In the genomic region with DNA sequence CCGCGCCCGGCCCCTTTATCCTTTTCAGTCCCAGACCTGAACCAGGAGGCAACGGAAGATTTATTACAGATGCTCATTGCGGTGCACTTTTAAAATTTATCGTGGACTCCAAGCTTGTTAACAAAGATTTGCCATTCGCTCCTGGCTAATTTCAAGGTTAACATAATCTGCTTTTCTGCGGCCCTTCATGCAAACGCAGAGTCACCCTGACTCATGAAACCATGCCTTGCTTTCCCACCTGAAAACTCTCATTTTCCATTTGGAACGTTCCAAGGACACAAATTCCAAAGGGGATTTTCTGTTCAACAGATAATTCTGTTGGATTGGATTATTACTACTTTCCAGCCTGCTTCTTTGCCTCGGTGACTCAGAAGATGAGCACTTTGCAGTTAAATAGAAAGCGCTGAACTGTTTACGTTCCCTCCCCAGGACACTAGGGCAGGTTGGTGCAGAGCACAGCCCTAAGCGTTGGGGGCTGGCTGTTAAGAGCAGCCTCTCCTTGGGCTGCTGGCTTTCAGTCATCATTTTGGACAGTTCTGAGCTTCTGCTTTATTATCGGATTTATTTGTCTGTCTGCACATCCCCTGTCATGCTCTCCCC, we compare ENCODE assay signal across 17 cellular contexts. TPM values are rescaled to one million over a fixed set of nuclear protein-coding genes. Genes with fewer than 3 reads are reported as not detected.
A peak's percentile ranks its signal among the peaks of the same experiment; 100 is the strongest.
DNase-seq lines count a peak whose midpoint lies in the region; ATAC-seq and TF ChIP-seq lines count a peak whose summit lies in the region.
"Had no signal": no experiment of that assay in that cellular context is flagged by ENCODE, and none has a peak within 500 bp of the region (broad histone marks: within the 10 kb centered on the region; RNA-seq: fewer than 3 reads in every experiment).

No MANE protein-coding gene starts in this region.

- no peak for TF ChIP-seq RAD21 in IMR-90 (IDR thresholded peaks at IDR 0.05; ENCODE audit: low read length)

- H2BK120ac ChIP-seq in IMR-90 (ENCODE audit: low read depth, low read length), result no peak overlapping the region

- intact Hi-C loops in IMR-90 (cut with micrococcal nuclease) (no loop called here), vagina (cut with DNase I) (no loop called here)

- H3K4me1 ChIP-seq in IMR-90 (ENCODE audit: control insufficient read depth, insufficient read depth, low read length), result no peaks in the 10 kb centered on the region; the same call in 1 of the 2 replicates
- no peaks in the 10 kb centered on the region for H3K4me1 ChIP-seq in upper lobe of left lung
- no peaks in the 10 kb centered on the region for H3K4me1 ChIP-seq in vagina
- H3K4me1 ChIP-seq: ascending aorta; BLaER1 treated with 17β-estradiol and CSF1 and Interleukin-3, amounts not matched to agents 10 nM and 100 nM; left lung; suprapubic skin had no signal

- no peak overlapping the region for H2AK9ac ChIP-seq in IMR-90 (replicated peaks; ENCODE audit: low read depth, low read length, poor library complexity)

- no peaks in the 10 kb centered on the region for H4K20me1 ChIP-seq in IMR-90 (ENCODE audit: insufficient read depth, low read length)
- H4K20me1 ChIP-seq: BLaER1 treated with 17β-estradiol and CSF1 and Interleukin-3, amounts not matched to agents 10 nM and 100 nM had no signal

- H3K14ac ChIP-seq in IMR-90 (replicated peaks; ENCODE audit: low read depth, low read length), result no peak overlapping the region

- H2AK5ac ChIP-seq in IMR-90 (ENCODE audit: low read depth, low read length), result no peak overlapping the region

- no peak overlapping the region for H3K27ac ChIP-seq in IMR-90 (ENCODE audit: insufficient read depth, low read length)
- no peak overlapping the region for H3K27ac ChIP-seq in upper lobe of left lung
- no peak overlapping the region for H3K27ac ChIP-seq in vagina
- H3K27ac ChIP-seq: ascending aorta; BLaER1 treated with 17β-estradiol and CSF1 and Interleukin-3, amounts not matched to agents 10 nM and 100 nM; left lung; skin epidermis; suprapubic skin had no signal

- POLR2A ChIA-PET in IMR-90 (lab: Charles Lee; ENCODE audit: unreplicated experiment), result interaction anchor here (1.1 kb wide), 1 partner anchor 23 kb away, joined by 5 read pairs; no protein-coding TSS in a partner anchor

- H3K36me3 ChIP-seq in IMR-90 (ENCODE audit: control insufficient read depth, insufficient read depth, low read length), result no peaks in the 10 kb centered on the region
- no peaks in the 10 kb centered on the region for H3K36me3 ChIP-seq in upper lobe of left lung
- H3K36me3 ChIP-seq in vagina, result no peaks in the 10 kb centered on the region
- H3K36me3 ChIP-seq: ascending aorta; BLaER1 treated with 17β-estradiol and CSF1 and Interleukin-3, amounts not matched to agents 10 nM and 100 nM; left lung; suprapubic skin had no signal

- H3K9me1 ChIP-seq in IMR-90 (ENCODE audit: insufficient read depth, low read length), result no peaks in the 10 kb centered on the region

- TF ChIP-seq POLR2A in IMR-90 (IDR thresholded peaks at IDR 0.05; ENCODE audit: low read depth, low read length) (no peak), upper lobe of left lung (IDR thresholded peaks at IDR 0.05) (no peak), vagina (IDR thresholded peaks at IDR 0.05) (no peak)

- no peak overlapping the region for H3K4ac ChIP-seq in IMR-90 (ENCODE audit: low read depth, low read length)

- peak; percentile 71; the same call in 1 of the 2 replicates for ATAC-seq in IMR-90 (ENCODE audit: low read depth)
- ATAC-seq in upper lobe of left lung (ENCODE audit: low FRiP score in 2 of 2), result no peak
- ATAC-seq in GM19324 (IDR thresholded peaks at IDR 0.05; ENCODE audit: low FRiP score, unreplicated experiment), result no peak
- no peak for ATAC-seq in HG02798 (IDR thresholded peaks at IDR 0.05; ENCODE audit: poor library complexity, unreplicated experiment)
- ATAC-seq: left lung, Right ventricle myocardium inferior had no signal

- H4K5ac ChIP-seq in IMR-90 (ENCODE audit: low read depth, low read length), result no peak overlapping the region

- H2AFZ ChIP-seq in IMR-90 (replicated peaks; ENCODE audit: low read length, poor library complexity), result no peak overlapping the region

- H2BK20ac ChIP-seq in IMR-90 (ENCODE audit: low read depth, low read length), result no peak overlapping the region

- TF ChIP-seq EP300 in upper lobe of left lung (IDR thresholded peaks at IDR 0.05), result no peak

- no peak for TF ChIP-seq CTCF in IMR-90 (conservative IDR thresholded peaks at IDR 0.05; ENCODE audit: low read depth, low read length)
- TF ChIP-seq CTCF in astrocyte of the spinal cord (IDR thresholded peaks at IDR 0.05; ENCODE audit: low read depth, low read length), result no peak
- no peak for TF ChIP-seq CTCF in upper lobe of left lung (IDR thresholded peaks at IDR 0.05)
- no peak for TF ChIP-seq CTCF in vagina (IDR thresholded peaks at IDR 0.05)

- in situ Hi-C loops in IMR-90 (cut with MboI; ENCODE audit: low sequenced_read_pairs), result no loop called here
- in situ Hi-C loops in astrocyte of the spinal cord (cut with HindIII; ENCODE audit: low sequenced_read_pairs), result no loop called here

- H3K9me3 ChIP-seq in IMR-90 (ENCODE audit: control insufficient read depth, insufficient read depth, low read length) (no peaks in the 10 kb centered on the region), upper lobe of left lung (no peaks in the 10 kb centered on the region), vagina (no peaks in the 10 kb centered on the region)
- H3K9me3 ChIP-seq: ascending aorta; BLaER1 treated with 17β-estradiol and CSF1 and Interleukin-3, amounts not matched to agents 10 nM and 100 nM; left lung; suprapubic skin had no signal

- H3K27me3 ChIP-seq in IMR-90 (ENCODE audit: control insufficient read depth, insufficient read depth, low read length) (peaks cover 25% of the 10 kb centered on the region), upper lobe of left lung (no peaks in the 10 kb centered on the region), vagina (no peaks in the 10 kb centered on the region)
- H3K27me3 ChIP-seq: ascending aorta; BLaER1 treated with 17β-estradiol and CSF1 and Interleukin-3, amounts not matched to agents 10 nM and 100 nM; left lung; suprapubic skin had no signal

- DNase-seq in D341Med (ENCODE audit: low spot score) (peak; percentile 24), IMR-90 (peak; percentile 7), astrocyte of the spinal cord (ENCODE audit: low read depth, low spot score) (peak; percentile 13), kidney tubule cell (ENCODE audit: low spot score) (peak; percentile 4), upper lobe of left lung (no peak), vagina (ENCODE audit: extremely low spot score in 2 of 2) (no peak)
- DNase-seq: effector CD8-positive, alpha-beta T cell; left lung; NCI-H146 had no signal

- H3K79me1 ChIP-seq in IMR-90 (ENCODE audit: low read depth in 1 of 2, low read length in 2 of 2), result no peaks in the 10 kb centered on the region

- H2BK15ac ChIP-seq in IMR-90 (ENCODE audit: low read depth, low read length), result no peak overlapping the region

- H3K23ac ChIP-seq in IMR-90 (ENCODE audit: low read depth, low read length), result no peak overlapping the region

- no peak overlapping the region for H3K18ac ChIP-seq in IMR-90 (ENCODE audit: low read depth, low read length)

- no peak overlapping the region for H3K9ac ChIP-seq in IMR-90 (ENCODE audit: low read depth, low read length)
- H3K9ac ChIP-seq: BLaER1 treated with 17β-estradiol and CSF1 and Interleukin-3, amounts not matched to agents 10 nM and 100 nM had no signal

- no peak overlapping the region for H4K91ac ChIP-seq in IMR-90 (ENCODE audit: insufficient read depth, low read depth, low read length)

- no peak overlapping the region for H3K4me3 ChIP-seq in IMR-90 (ENCODE audit: insufficient read depth, low read depth, low read length)
- no peak overlapping the region for H3K4me3 ChIP-seq in astrocyte of the spinal cord (ENCODE audit: low read depth, low read length)
- H3K4me3 ChIP-seq in upper lobe of left lung, result no peak overlapping the region
- no peak overlapping the region for H3K4me3 ChIP-seq in vagina
- H3K4me3 ChIP-seq: ascending aorta; BLaER1 treated with 17β-estradiol and CSF1 and Interleukin-3, amounts not matched to agents 10 nM and 100 nM; left lung; skin epidermis; suprapubic skin had no signal

- no peak overlapping the region for H3K4me2 ChIP-seq in IMR-90 (ENCODE audit: low read depth, low read length)
- H3K4me2 ChIP-seq: BLaER1 treated with 17β-estradiol and CSF1 and Interleukin-3, amounts not matched to agents 10 nM and 100 nM had no signal

- BruUV-seq in IMR-90 (replicated peaks; lab: Mats Ljungman, UMichigan), result no TSS peak

- no peak overlapping the region for H2BK5ac ChIP-seq in IMR-90 (ENCODE audit: low read depth, low read length, poor library complexity, severe bottlenecking)

- dilution Hi-C loops in IMR-90 (cut with HindIII; ENCODE audit: low sequenced_read_pairs, unreplicated experiment), result no loop called here

- no peak overlapping the region for H4K8ac ChIP-seq in IMR-90 (ENCODE audit: low read depth in 2 of 2, low read length in 2 of 2)

- 97% methylated on average over 6 of the region's 15 CpGs; no CpG with 5 or more reads in 1 of the 2 experiments for whole genome bisulfite sequencing in IMR-90 (ENCODE audit: extremely low coverage in 2 of 2, insufficient read length in 1 of 2), 2 experiments
- WGBS in upper lobe of left lung, 2 donors, result 89% methylated on average over 15 of the region's 15 CpGs

- H3K56ac ChIP-seq in IMR-90 (ENCODE audit: extremely low read depth, insufficient read depth, low read length), result no peak overlapping the region

- CTCF ChIA-PET in IMR-90 (lab: Yijun Ruan, JAX), result interaction anchor here (0.8 to 1.2 kb wide), 2 partner anchors 10 to 50 kb away, joined by 3 to 5 read pairs; no protein-coding TSS in a partner anchor

TF ChIP-seq in IMR-90, 13 proteins besides CTCF, POLR2A, EP300 and RAD21:
- TF ChIP-seq, protein P1, sequence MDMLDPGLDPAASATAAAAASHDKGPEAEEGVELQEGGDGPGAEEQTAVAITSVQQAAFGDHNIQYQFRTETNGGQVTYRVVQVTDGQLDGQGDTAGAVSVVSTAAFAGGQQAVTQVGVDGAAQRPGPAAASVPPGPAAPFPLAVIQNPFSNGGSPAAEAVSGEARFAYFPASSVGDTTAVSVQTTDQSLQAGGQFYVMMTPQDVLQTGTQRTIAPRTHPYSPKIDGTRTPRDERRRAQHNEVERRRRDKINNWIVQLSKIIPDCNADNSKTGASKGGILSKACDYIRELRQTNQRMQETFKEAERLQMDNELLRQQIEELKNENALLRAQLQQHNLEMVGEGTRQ (IDR thresholded peaks at IDR 0.05; ENCODE audit: low read depth, low read length), result no peak
- no peak for TF ChIP-seq RFX5 (IDR thresholded peaks at IDR 0.05; ENCODE audit: low read depth, low read length)
- TF ChIP-seq CHD1 (IDR thresholded peaks at IDR 0.05; ENCODE audit: low read depth, low read length), result no peak

RNA-seq across cellular contexts. Expression of gene CD247, which starts 51.1 kb away (rescaled TPM):
- total RNA-seq in IMR-90 (2012; rRNA removed) (not detected in 2 replicates), upper lobe of left lung (10 to 100 TPM in 1 of 6 donors, 1 to 10 TPM in 5; 5.0 to 14.7 (median 8.7) TPM), vagina (9.8 TPM)
- polyA plus RNA-seq in IMR-90 (2012; rRNA removed), result not detected in 2 replicates
- polyA plus RNA-seq in IMR-90 (2012; cell fraction: cytosol; rRNA removed), result not detected in 2 replicates
- 0.04 TPM in 1 of 2 replicates, not detected in the other for polyA plus RNA-seq in IMR-90 (2012; cell fraction: nucleus; rRNA removed; ENCODE audit: low replicate concordance)
- polyA plus RNA-seq: neural cell had no signal

Comparison
In these comparisons a context has a peak if more than half of its experiments do, and no peak if none do; other contexts are left out.
1. DNase-seq: peak in D341Med (single experiment), IMR-90 (single experiment), astrocyte of the spinal cord (single experiment) and kidney tubule cell (single experiment); none in upper lobe of left lung (0 of 2) and vagina (0 of 2).